Comparison of ENCODE assay signal across 17 cellular contexts in the genomic region with DNA sequence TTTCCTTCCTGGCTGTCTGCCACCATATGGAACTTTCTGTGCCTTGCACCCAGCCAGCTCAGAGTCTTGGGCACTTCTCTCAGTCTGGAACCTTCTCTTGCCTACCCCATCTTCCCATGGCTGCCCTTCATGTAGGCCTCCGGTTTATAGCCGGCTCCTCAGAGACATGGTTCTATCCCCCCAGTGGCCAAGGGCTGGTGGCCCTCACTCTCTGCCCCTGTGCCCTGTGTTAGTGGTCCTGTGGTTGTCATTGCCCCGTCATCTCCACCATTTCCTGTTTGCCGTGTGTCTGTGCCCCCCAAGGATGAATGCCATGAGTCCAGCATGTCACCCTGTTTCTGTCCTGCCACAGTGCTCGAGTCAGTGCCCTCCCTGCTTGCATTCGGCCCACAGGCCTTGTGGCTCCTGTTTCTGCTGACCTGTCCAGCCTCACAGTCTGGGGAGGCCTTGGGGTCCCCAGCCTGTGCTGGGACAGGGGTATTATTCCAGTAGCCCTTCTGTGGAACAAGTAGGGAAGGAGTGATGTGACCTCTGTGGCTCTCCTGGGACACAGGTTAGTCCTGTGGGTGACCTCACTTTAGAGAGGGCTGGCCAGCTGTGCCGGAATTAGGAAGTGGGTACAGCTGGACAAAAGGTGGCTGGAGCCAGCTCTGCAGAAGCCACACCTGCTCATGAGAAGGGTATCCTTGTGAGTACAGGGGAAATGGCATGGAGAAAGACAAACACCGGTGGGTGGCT. TPM values are rescaled to one million over a fixed set of nuclear protein-coding genes. Genes with fewer than 3 reads are reported as not detected.
DNase-seq lines count a peak whose midpoint lies in the region; ATAC-seq lines count a peak whose summit lies in the region.
"Had no signal": no experiment of that assay in that cellular context is flagged by ENCODE, and none has a peak within 500 bp of the region (broad histone marks: within the 10 kb centered on the region; RNA-seq: fewer than 3 reads in every experiment).

No MANE protein-coding gene starts in this region.

- H3K4me3 Mint-ChIP-seq in dendritic cell treated with granulocyte-macrophage colony-stimulating factor and Interleukin-4, amounts not matched to agents 40 ng/mL and 50 ng/mL, for 4 days: no peak overlapping the region
- H3K4me3 Mint-ChIP-seq: activated naive CD8-positive, alpha-beta T cell; activated T-cell treated with anti-CD3 and anti-CD28 coated beads, Interleukin-2, amount 50 U/mL, for 24 hours; effector memory CD8-positive, alpha-beta T cell; memory B cell; stimulated activated naive B cell treated with anti-CD40 and anti-IgM and Interleukin-4, amounts not matched to agents 10 μg/mL and 1 μg/mL and 100 μg/mL, for 72 hours had no signal

- no peak overlapping the region for H2AFZ ChIP-seq in mesenchymal stem cell (ENCODE audit: low read depth, low read length)

- no peak overlapping the region for H3K23ac ChIP-seq in mesenchymal stem cell (ENCODE audit: low read length in 2 of 2)

- peaks cover 20% of the 10 kb centered on the region for H3K79me1 ChIP-seq in mesenchymal stem cell (replicated peaks; ENCODE audit: low read length, poor library complexity, severe bottlenecking)

- H3K9me3 Mint-ChIP-seq in dendritic cell treated with granulocyte-macrophage colony-stimulating factor and Interleukin-4, amounts not matched to agents 40 ng/mL and 50 ng/mL, for 4 days: no peaks in the 10 kb centered on the region
- H3K9me3 Mint-ChIP-seq: activated T-cell treated with anti-CD3 and anti-CD28 coated beads, Interleukin-2, amount 50 U/mL, for 24 hours; effector memory CD8-positive, alpha-beta T cell; memory B cell; stimulated activated naive B cell treated with anti-CD40 and anti-IgM and Interleukin-4, amounts not matched to agents 10 μg/mL and 1 μg/mL and 100 μg/mL, for 72 hours had no signal

- no peak overlapping the region for H3K4me2 ChIP-seq in mesenchymal stem cell (ENCODE audit: low read length, poor library complexity, severe bottlenecking)

- no peak overlapping the region for H3K9ac ChIP-seq in mesenchymal stem cell (ENCODE audit: low read length)

- no peak overlapping the region for H3K4me3 ChIP-seq in mesenchymal stem cell (ENCODE audit: insufficient read depth in 1 of 2, low read depth in 1 of 2, low read length in 2 of 2)
- no peak overlapping the region for H3K4me3 ChIP-seq in HAP-1
- H3K4me3 ChIP-seq: SK-N-MC, skin epidermis had no signal

- H3K36me3 Mint-ChIP-seq in dendritic cell treated with granulocyte-macrophage colony-stimulating factor and Interleukin-4, amounts not matched to agents 40 ng/mL and 50 ng/mL, for 4 days (ENCODE audit: low read depth): no peaks in the 10 kb centered on the region
- H3K36me3 Mint-ChIP-seq: activated naive CD8-positive, alpha-beta T cell; memory B cell; stimulated activated naive B cell treated with anti-CD40 and anti-IgM and Interleukin-4, amounts not matched to agents 10 μg/mL and 1 μg/mL and 100 μg/mL, for 72 hours had no signal

- no peak overlapping the region for H2BK15ac ChIP-seq in mesenchymal stem cell (ENCODE audit: low read depth, poor library complexity, severe bottlenecking)

- no peak overlapping the region for H2AK5ac ChIP-seq in mesenchymal stem cell (ENCODE audit: low read length, severe bottlenecking)

- H3K4me1 Mint-ChIP-seq in dendritic cell treated with granulocyte-macrophage colony-stimulating factor and Interleukin-4, amounts not matched to agents 40 ng/mL and 50 ng/mL, for 4 days (ENCODE audit: low read depth): peaks cover 54% of the 10 kb centered on the region
- H3K4me1 Mint-ChIP-seq: memory B cell had no signal

- no peak for ATAC-seq in GM19463 (IDR thresholded peaks at IDR 0.05; ENCODE audit: unreplicated experiment)
- ATAC-seq: effector memory CD8-positive, alpha-beta T cell had no signal

- H3K9me3 ChIP-seq in mesenchymal stem cell (ENCODE audit: control insufficient read depth, low read length): no peaks in the 10 kb centered on the region
- H3K9me3 ChIP-seq in HAP-1: no peaks in the 10 kb centered on the region

- no peak overlapping the region for H2BK5ac ChIP-seq in mesenchymal stem cell (ENCODE audit: low read depth, low read length, poor library complexity, severe bottlenecking)

- peak; percentile 13 for DNase-seq in KG1 (lab: John Stamatoyannopoulos, UW)
- no peak for DNase-seq in mesenchymal stem cell
- no peak for DNase-seq in substantia nigra (lab: John Stamatoyannopoulos, UW)
- DNase-seq in NCI-H1105 treated with DMSO at 0.1 percent for 48 hours (lab: John Stamatoyannopoulos, UW): no peak
- no peak for DNase-seq in HAP-1 (ENCODE audit: low spot score in 2 of 2)
- no peak for DNase-seq in SK-N-DZ (ENCODE audit: low spot score)
- DNase-seq: activated T-cell treated with anti-CD3 and anti-CD28 coated beads, Interleukin-2, amount 50 U/mL, for 24 hours; caudate nucleus; effector memory CD8-positive, alpha-beta T cell; Karpas-422; stimulated activated naive B cell treated with anti-CD40 and anti-IgM and Interleukin-4, amounts not matched to agents 10 μg/mL and 1 μg/mL and 100 μg/mL, for 72 hours had no signal

- H3K27ac ChIP-seq in mesenchymal stem cell (ENCODE audit: low read length, poor library complexity, severe bottlenecking) (no peak overlapping the region), substantia nigra (ENCODE audit: low read depth, low read length, poor library complexity, severe bottlenecking) (peak overlapping the region; percentile 45)
- H3K27ac ChIP-seq: SK-N-MC had no signal

- H3K27ac Mint-ChIP-seq in dendritic cell treated with granulocyte-macrophage colony-stimulating factor and Interleukin-4, amounts not matched to agents 40 ng/mL and 50 ng/mL, for 4 days: peak overlapping the region; percentile 33
- H3K27ac Mint-ChIP-seq: activated naive CD8-positive, alpha-beta T cell; activated T-cell treated with anti-CD3 and anti-CD28 coated beads, Interleukin-2, amount 50 U/mL, for 24 hours; memory B cell; stimulated activated naive B cell treated with anti-CD40 and anti-IgM and Interleukin-4, amounts not matched to agents 10 μg/mL and 1 μg/mL and 100 μg/mL, for 72 hours had no signal

- H3K27me3 Mint-ChIP-seq in dendritic cell treated with granulocyte-macrophage colony-stimulating factor and Interleukin-4, amounts not matched to agents 40 ng/mL and 50 ng/mL, for 4 days: no peaks in the 10 kb centered on the region
- H3K27me3 Mint-ChIP-seq: activated naive CD8-positive, alpha-beta T cell; activated T-cell treated with anti-CD3 and anti-CD28 coated beads, Interleukin-2, amount 50 U/mL, for 24 hours; effector memory CD8-positive, alpha-beta T cell; memory B cell had no signal

- H3K36me3 ChIP-seq in mesenchymal stem cell (ENCODE audit: control insufficient read depth in 1 of 2, insufficient read depth in 2 of 2, low read depth in 1 of 2, low read length in 2 of 2) (peaks cover 0 to 2% of the 10 kb centered on the region in 2 experiments), HAP-1 (replicated peaks) (no peaks in the 10 kb centered on the region)

- in situ Hi-C loops in HAP-1 (cut with MboI; ENCODE audit: low sequenced_read_pairs): no loop called here

- no peak overlapping the region for H3K4ac ChIP-seq in mesenchymal stem cell (ENCODE audit: low read depth in 1 of 2, low read length in 2 of 2)

- H2BK12ac ChIP-seq in mesenchymal stem cell (ENCODE audit: low read length in 2 of 2): no peak overlapping the region

- peak overlapping the region in 1 of 2 experiments; percentile 75 for H3K14ac ChIP-seq in mesenchymal stem cell (ENCODE audit: low read length in 2 of 2)

- WGBS in mesenchymal stem cell: 87% methylated on average over 8 of the region's 8 CpGs

- no peak overlapping the region for H2BK120ac ChIP-seq in mesenchymal stem cell (ENCODE audit: low read depth, low read length)

- H3K18ac ChIP-seq in mesenchymal stem cell (ENCODE audit: low read depth in 1 of 2, low read length in 2 of 2): no peak overlapping the region

- no peaks in the 10 kb centered on the region for H3K27me3 ChIP-seq in mesenchymal stem cell (ENCODE audit: control insufficient read depth in 1 of 2, insufficient read depth in 1 of 2, low read length in 2 of 2)
- H3K27me3 ChIP-seq in HAP-1 (ENCODE audit: low read depth): no peaks in the 10 kb centered on the region

- H3K4me1 ChIP-seq in mesenchymal stem cell (ENCODE audit: control insufficient read depth, insufficient read depth, low read depth, low read length) (no peaks in the 10 kb centered on the region), HAP-1 (no peaks in the 10 kb centered on the region; the same call in 1 of the 2 replicates)

- intact Hi-C loops in dendritic cell treated with granulocyte-macrophage colony-stimulating factor and Interleukin-4, amounts not matched to agents 40 ng/mL and 50 ng/mL, for 4 days (cut with micrococcal nuclease): no loop called here

- H4K91ac ChIP-seq in mesenchymal stem cell (ENCODE audit: low read length): peak overlapping the region; percentile 19

- no peak overlapping the region for H4K8ac ChIP-seq in mesenchymal stem cell (ENCODE audit: low read length)

RNA-seq across cellular contexts. Expression of gene ST3GAL4, which starts 30.7 kb away (rescaled TPM):
- 11.1 TPM for polyA plus RNA-seq in mesenchymal stem cell (2013, experiment 1 of 2)
- polyA plus RNA-seq in mesenchymal stem cell (2013, experiment 2 of 2): 11.5 TPM
- 10.9 and 11.7 TPM in 2 replicates for polyA plus RNA-seq in SK-N-DZ (2014; cell fraction: cytosol; rRNA removed)
- polyA plus RNA-seq in SK-N-DZ (2014; cell fraction: nucleus; rRNA removed): 12.8 and 13.0 TPM in 2 replicates
